31 cellular contexts compared by ENCODE assay signal in the genomic region with DNA sequence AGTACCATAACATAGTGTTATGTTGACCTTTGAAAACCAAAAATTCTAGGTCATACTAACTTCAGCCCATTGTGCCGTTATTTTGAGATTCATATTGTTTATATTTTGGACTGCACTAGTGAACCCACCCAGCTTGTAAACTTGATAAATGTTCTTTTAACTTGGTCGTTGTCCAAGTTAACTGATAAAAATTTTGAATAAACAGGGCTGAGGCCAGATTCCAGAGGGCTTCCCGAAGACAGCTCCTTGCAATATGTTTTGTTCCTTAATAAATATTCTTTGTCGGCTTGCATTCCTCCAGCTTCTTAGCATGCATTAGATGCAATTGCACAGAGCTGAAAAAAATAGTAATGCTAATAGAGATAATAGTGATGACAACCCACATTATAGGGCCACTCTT.
"Had no signal": no experiment of that assay in that cellular context is flagged by ENCODE, and none has a peak within 500 bp of the region (broad histone marks: within the 10 kb centered on the region; RNA-seq: fewer than 3 reads in every experiment).

No MANE protein-coding gene starts in this region.

- H3K27ac ChIP-seq: epithelial cell of prostate, gastroesophageal sphincter, heart right ventricle, lower lobe of right lung, ovary, psoas muscle, testis, tibial artery had no signal

- H3K4me3 ChIP-seq: gastroesophageal sphincter, heart right ventricle, lower lobe of right lung, mucosa of descending colon, ovary, psoas muscle, sigmoid colon, testis, tibial artery had no signal

- H3K36me3 Mint-ChIP-seq: natural killer cell treated with Interleukin-12 subunit alpha and Interleukin-12 subunit beta and Interleukin-15 and Interleukin-18, amount 100 ng/mL, for 72 hours; stimulated activated effector memory CD8-positive, alpha-beta T cell treated with anti-CD3 and anti-CD28 coated beads, Interleukin-12 subunit alpha, Interleukin-12 subunit beta, amount 100 ng/mL, for 72 hours; type B pancreatic cell had no signal

- H3K36me3 ChIP-seq: gastroesophageal sphincter, heart right ventricle, lower lobe of right lung, ovary, sigmoid colon, tibial artery had no signal

- H3K9me3 Mint-ChIP-seq: natural killer cell treated with Interleukin-12 subunit alpha and Interleukin-12 subunit beta and Interleukin-15 and Interleukin-18, amount 100 ng/mL, for 72 hours; stimulated activated effector memory CD8-positive, alpha-beta T cell treated with anti-CD3 and anti-CD28 coated beads, Interleukin-12 subunit alpha, Interleukin-12 subunit beta, amount 100 ng/mL, for 72 hours had no signal

- H3K9me3 ChIP-seq: gastroesophageal sphincter, lower lobe of right lung, mucosa of descending colon, ovary, psoas muscle, sigmoid colon, testis, tibial artery had no signal

- H3K27ac Mint-ChIP-seq: memory B cell; naive B cell; natural killer cell treated with Interleukin-12 subunit alpha and Interleukin-12 subunit beta and Interleukin-15 and Interleukin-18, amount 100 ng/mL, for 72 hours; stimulated activated effector memory CD8-positive, alpha-beta T cell treated with anti-CD3 and anti-CD28 coated beads, Interleukin-12 subunit alpha, Interleukin-12 subunit beta, amount 100 ng/mL, for 72 hours; type B pancreatic cell had no signal

- H3K4me3 Mint-ChIP-seq: memory B cell; naive B cell; natural killer cell treated with Interleukin-12 subunit alpha and Interleukin-12 subunit beta and Interleukin-15 and Interleukin-18, amount 100 ng/mL, for 72 hours; stimulated activated effector memory CD8-positive, alpha-beta T cell treated with anti-CD3 and anti-CD28 coated beads, Interleukin-12 subunit alpha, Interleukin-12 subunit beta, amount 100 ng/mL, for 72 hours; type B pancreatic cell had no signal

- H3K27me3 ChIP-seq: ovary, sigmoid colon, testis had no signal

- DNase-seq: caudate nucleus; cerebellar nuclear complex; cortex of kidney; heart right ventricle; hippocampal formation; kidney glomerular epithelial cell; left colon; left ventricle myocardium superior; lower lobe of right lung; mucosa of descending colon; naive B cell; nucleus accumbens; ovary; posterior cingulate gyrus; psoas muscle; right cardiac atrium; sigmoid colon; stimulated activated CD4-positive, alpha-beta T cell treated with anti-CD3 and anti-CD28 coated beads, Interleukin-2, amount 100 ng/mL, for 24 hours; stimulated activated CD4-positive, alpha-beta T cell treated with anti-CD3 and anti-CD28 coated beads, Interleukin-4, amount 100 ng/mL, for 24 hours; stimulated activated naive CD8-positive, alpha-beta T cell treated with anti-CD3 and anti-CD28 coated beads, Interleukin-15, Interleukin-2, amounts not matched to agents 100 U/mL and 50 U/mL, for 24 hours; substantia nigra; testis; tibial artery had no signal

- H3K27me3 Mint-ChIP-seq: memory B cell, type B pancreatic cell had no signal

- ATAC-seq: esophagus mucosa; gastroesophageal sphincter; heart right ventricle; left colon; left ventricle myocardium superior; lower lobe of right lung; mucosa of descending colon; natural killer cell treated with Interleukin-12 subunit alpha and Interleukin-12 subunit beta and Interleukin-15 and Interleukin-18, amount 100 ng/mL, for 72 hours; psoas muscle; stimulated activated effector memory CD8-positive, alpha-beta T cell treated with anti-CD3 and anti-CD28 coated beads, Interleukin-12 subunit alpha, Interleukin-12 subunit beta, amount 100 ng/mL, for 72 hours; stimulated activated naive CD8-positive, alpha-beta T cell treated with anti-CD3 and anti-CD28 coated beads, Interleukin-15, Interleukin-2, amounts not matched to agents 100 U/mL and 50 U/mL, for 24 hours had no signal

- H3K4me1 ChIP-seq: gastroesophageal sphincter, lower lobe of right lung, psoas muscle, testis, tibial artery had no signal

- FAIRE-seq: islet of Langerhans had no signal

- H3K4me1 Mint-ChIP-seq: memory B cell, naive B cell had no signal
